ENCODE assay signal across 8 cellular contexts in the genomic region with DNA sequence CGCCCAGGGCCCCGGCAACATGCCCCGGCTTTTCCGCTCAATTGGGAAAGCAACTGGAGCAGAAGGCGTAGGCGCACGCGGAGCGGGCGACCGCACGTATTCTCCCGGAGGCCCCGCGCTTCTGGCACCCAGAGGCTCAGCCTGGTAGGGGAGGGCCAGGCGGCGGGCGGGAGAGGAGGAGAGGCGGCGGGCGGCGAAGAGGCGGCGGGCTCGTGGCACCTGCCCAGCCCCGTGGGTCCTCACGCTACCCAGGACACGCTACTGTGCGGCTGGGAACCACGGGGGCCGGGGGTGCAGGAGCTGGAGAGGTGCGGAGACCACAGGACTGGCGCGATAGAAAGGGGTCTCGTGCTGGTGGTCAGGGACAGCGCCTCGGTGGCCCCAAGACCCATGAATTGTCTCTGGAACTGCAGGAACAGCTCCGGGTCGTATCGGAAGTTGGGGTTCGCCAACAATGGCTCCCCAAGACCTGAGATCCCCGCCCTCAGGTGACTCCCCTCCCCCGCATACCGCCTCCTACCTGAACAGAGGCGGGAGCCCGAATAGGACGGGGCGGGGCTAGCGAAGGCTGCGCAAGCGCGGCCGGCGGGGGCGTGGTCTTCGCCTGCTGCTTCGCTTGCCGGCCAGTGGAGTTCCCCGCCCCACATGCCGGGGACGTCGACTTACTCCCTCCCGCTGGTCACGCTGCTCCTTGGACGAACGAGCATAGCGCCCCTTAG.
DNase-seq lines count a peak whose midpoint lies in the region; ATAC-seq and TF ChIP-seq lines count a peak whose summit lies in the region.

TSS of gene SLC37A4 (minus strand) at position 549 of the 719 bp plus-strand sequence.

- TF ChIP-seq CTCF in AG09309 (IDR thresholded peaks at IDR 0.05; ENCODE audit: control insufficient read depth, insufficient read depth, low read depth, low read length, missing control alignments) = peak; percentile 88

- H3K36me3 Mint-ChIP-seq in central memory CD8-positive, alpha-beta T cell (ENCODE audit: insufficient read depth) = peaks cover 5% of the 10 kb centered on the region

- no peaks in the 10 kb centered on the region for H3K9me3 Mint-ChIP-seq in central memory CD8-positive, alpha-beta T cell

- no peaks in the 10 kb centered on the region for H3K27me3 Mint-ChIP-seq in central memory CD8-positive, alpha-beta T cell

- peaks cover 16% of the 10 kb centered on the region for H3K4me1 Mint-ChIP-seq in central memory CD8-positive, alpha-beta T cell

- H3K4me3 ChIP-seq in AG09309 (ENCODE audit: control insufficient read depth, low read depth, low read length) = peak within 1 kb of the TSS; percentile 95

- H3K27ac Mint-ChIP-seq in central memory CD8-positive, alpha-beta T cell (ENCODE audit: low read depth) = peak within 1 kb of the TSS; percentile 18

- DNase-seq in AG09309 (ENCODE audit: low read depth) (peak; percentile 90), NCI-H446 (lab: John Stamatoyannopoulos, UW) (peak; percentile 92 to 99), iris pigment epithelial cell (ENCODE audit: low read depth) (peak; percentile 98)
- peak; percentile 96 for DNase-seq in activated CD4-positive, CD25-positive, alpha-beta regulatory T cell treated with anti-CD3 and anti-CD28 coated beads, Interleukin-2, amount 50 U/mL, for 16 hours (ENCODE audit: low read depth, low spot score)
- peak; percentile 98 for DNase-seq in central memory CD8-positive, alpha-beta T cell (ENCODE audit: low spot score in 2 of 2)
- DNase-seq in stimulated activated CD4-positive, alpha-beta T cell treated with anti-CD3 and anti-CD28 coated beads, Interleukin-12 subunit alpha, Interleukin-12 subunit beta, amount 100 ng/mL, for 24 hours (ENCODE audit: low read depth in 2 of 2) = peak; percentile 95 to 99

- ATAC-seq in GM19025 (IDR thresholded peaks at IDR 0.05; ENCODE audit: low read depth, unreplicated experiment) (peak; percentile 84), HG03342 (IDR thresholded peaks at IDR 0.05; ENCODE audit: unreplicated experiment) (peak; percentile 85)
- ATAC-seq in central memory CD8-positive, alpha-beta T cell (replicated peaks; ENCODE audit: extremely low read depth, poor library complexity, severe bottlenecking) = peak; percentile 88

- peak within 1 kb of the TSS; percentile 85 for H3K4me3 Mint-ChIP-seq in central memory CD8-positive, alpha-beta T cell

Comparison
In these comparisons a context has a peak if more than half of its experiments do, and no peak if none do; other contexts are left out.
1. Peak in every context shown above with its lines: DNase-seq, ATAC-seq and H3K4me3 ChIP-seq.